In genomic region chr1:19462781-19463180, GRCh38 we compare ENCODE assay signal across 2 cellular contexts.
TF ChIP-seq lines count a peak whose summit lies in the region.

No MANE protein-coding gene starts in this region.

TF ChIP-seq in H1, 55 proteins besides CTCF, POLR2A, EP300 and RAD21:
- TF ChIP-seq CEBPB (IDR thresholded peaks at IDR 0.05; ENCODE audit: low read depth, low read length) (no peak), EGR1 (IDR thresholded peaks at IDR 0.05; ENCODE audit: borderline replicate concordance, low read depth, low read length) (no peak), JUND (IDR thresholded peaks at IDR 0.05; ENCODE audit: low read length) (no peak), SIRT6 (IDR thresholded peaks at IDR 0.05; ENCODE audit: low read length) (no peak), ATF3 (IDR thresholded peaks at IDR 0.05; ENCODE audit: insufficient read depth, low read depth, low read length) (no peak), E2F6 (IDR thresholded peaks at IDR 0.05) (no peak), SRF (IDR thresholded peaks at IDR 0.05; ENCODE audit: low read depth, low read length) (no peak), TBP (IDR thresholded peaks at IDR 0.05; ENCODE audit: low read depth, low read length) (no peak), CHD7 (IDR thresholded peaks at IDR 0.05; ENCODE audit: insufficient replicate concordance, low read length) (no peak), RNF2 (IDR thresholded peaks at IDR 0.05; ENCODE audit: borderline replicate concordance, low read depth, low read length, missing control alignments, poor library complexity, severe bottlenecking) (no peak), SIX5 (IDR thresholded peaks at IDR 0.05; ENCODE audit: low read depth, low read length) (no peak), HDAC6 (IDR thresholded peaks at IDR 0.05; ENCODE audit: low read depth, low read length) (no peak), GTF2F1 (IDR thresholded peaks at IDR 0.05; ENCODE audit: borderline replicate concordance, low read depth, low read length) (no peak), RBBP5 (IDR thresholded peaks at IDR 0.05; ENCODE audit: borderline replicate concordance, low read depth, low read length) (no peak), RXRA (IDR thresholded peaks at IDR 0.05; ENCODE audit: insufficient read depth, low read depth, low read length) (no peak)

TF ChIP-seq in HEK293T, 16 proteins besides CTCF, POLR2A, EP300 and RAD21:
- TF ChIP-seq L3MBTL2 (conservative IDR thresholded peaks at IDR 0.05), result no peak
- TF ChIP-seq NFRKB (IDR thresholded peaks at IDR 0.05), result no peak
- no peak for TF ChIP-seq ELF4 (IDR thresholded peaks at IDR 0.05)
- no peak for TF ChIP-seq FOXA1 (IDR thresholded peaks at IDR 0.05)
- no peak for TF ChIP-seq TARDBP (IDR thresholded peaks at IDR 0.05)
- TF ChIP-seq ARNT (IDR thresholded peaks at IDR 0.05), result no peak
- no peak for TF ChIP-seq SUZ12 (IDR thresholded peaks at IDR 0.05)
- TF ChIP-seq SP1 (IDR thresholded peaks at IDR 0.05), result no peak
- no peak for TF ChIP-seq ZNF384 (IDR thresholded peaks at IDR 0.05)
- no peak for TF ChIP-seq FOXM1 (IDR thresholded peaks at IDR 0.05; ENCODE audit: borderline replicate concordance)
- no peak for TF ChIP-seq LEF1 (IDR thresholded peaks at IDR 0.05; ENCODE audit: borderline replicate concordance)
- TF ChIP-seq FOXK2 (IDR thresholded peaks at IDR 0.05), result no peak
- TF ChIP-seq PKNOX1 (IDR thresholded peaks at IDR 0.05), result no peak
- no peak for TF ChIP-seq HDGF (IDR thresholded peaks at IDR 0.05; ENCODE audit: borderline replicate concordance)
- TF ChIP-seq BHLHE40 (IDR thresholded peaks at IDR 0.05; ENCODE audit: borderline replicate concordance), result no peak
